In genomic region chr2:71712179-71712818, GRCh38 we compare ENCODE assay signal across 22 cellular contexts.
A peak's percentile ranks its signal among the peaks of the same experiment; 100 is the strongest.
DNase-seq lines count a peak whose midpoint lies in the region; ATAC-seq and TF ChIP-seq lines count a peak whose summit lies in the region.
"Had no signal": no experiment of that assay in that cellular context is flagged by ENCODE, and none has a peak within 500 bp of the region (broad histone marks: within the 10 kb centered on the region; RNA-seq: fewer than 3 reads in every experiment).

No MANE protein-coding gene starts in this region.

- H3K36me3 ChIP-seq in sigmoid colon (no peaks in the 10 kb centered on the region), BE2C (no peaks in the 10 kb centered on the region)

- no peak overlapping the region for H3K27ac ChIP-seq in sigmoid colon
- H3K27ac ChIP-seq: 22Rv1 had no signal

- H3K4me3 Mint-ChIP-seq in chondrocyte (ENCODE audit: unreplicated experiment), result no peak overlapping the region
- H3K4me3 Mint-ChIP-seq in neural crest cell, result no peak overlapping the region
- H3K4me3 Mint-ChIP-seq: CD4-positive, alpha-beta memory T cell; GM23338; H9; HFFc6 had no signal

- no peak for TF ChIP-seq POLR2A in sigmoid colon (IDR thresholded peaks at IDR 0.05)

- H3K27me3 Mint-ChIP-seq in chondrocyte (ENCODE audit: low read depth) (no peaks in the 10 kb centered on the region), neural crest cell (ENCODE audit: low read depth) (no peaks in the 10 kb centered on the region)

- H3K4me1 ChIP-seq in sigmoid colon (peaks cover 0 to 14% (median 12%) of the 10 kb centered on the region in 4 donors), BE2C (no peaks in the 10 kb centered on the region)

- H3K9me3 ChIP-seq in sigmoid colon (no peaks in the 10 kb centered on the region), BE2C (no peaks in the 10 kb centered on the region)
- H3K9me3 ChIP-seq: A549 had no signal

- TF ChIP-seq CTCF in chondrocyte (IDR thresholded peaks at IDR 0.05), result no peak
- no peak for TF ChIP-seq CTCF in neural crest cell (conservative IDR thresholded peaks at IDR 0.05)
- no peak for TF ChIP-seq CTCF in sigmoid colon (IDR thresholded peaks at IDR 0.05)
- TF ChIP-seq CTCF in BE2C (IDR thresholded peaks at IDR 0.05; ENCODE audit: low read depth, low read length), result no peak

- TF ChIP-seq EP300 in sigmoid colon (IDR thresholded peaks at IDR 0.05), result no peak

- H3K27ac Mint-ChIP-seq in chondrocyte (ENCODE audit: unreplicated experiment) (no peak overlapping the region), neural crest cell (ENCODE audit: unreplicated experiment) (peak overlapping the region; percentile 20)
- H3K27ac Mint-ChIP-seq: CD4-positive, alpha-beta memory T cell; GM23338; HFFc6 had no signal

- no peaks in the 10 kb centered on the region for H3K36me3 Mint-ChIP-seq in chondrocyte (ENCODE audit: low read depth)
- H3K36me3 Mint-ChIP-seq in neural crest cell (ENCODE audit: low read depth), result no peaks in the 10 kb centered on the region
- H3K36me3 Mint-ChIP-seq: CD4-positive, alpha-beta memory T cell had no signal

- DNase-seq in activated effector memory CD4-positive, alpha-beta T cell treated with anti-CD3 and anti-CD28 coated beads, Interleukin-2, amount 50 U/mL, for 16 hours, result peak; percentile 31
- DNase-seq in activated effector memory CD4-positive, alpha-beta T cell treated with Interleukin-2 at 50 U/mL for 16 hours, result no peak
- DNase-seq in chondrocyte (ENCODE audit: low spot score), result peak; percentile 24
- DNase-seq in neural crest cell (ENCODE audit: low read depth, low spot score), result no peak
- peak; percentile 53 for DNase-seq in sigmoid colon
- no peak for DNase-seq in BE2C
- DNase-seq: ACHN; AML-193; C1 segment of cervical spinal cord; Calu3; CD4-positive, alpha-beta memory T cell; COR-L47; DMS53; DMS79 treated with DMSO at 0.1 percent for 48 hours; GF-D8; H9; HFFc6 had no signal

- intact Hi-C loops in sigmoid colon (cut with DNase I), result no loop called here

- ATAC-seq in GM21515 (IDR thresholded peaks at IDR 0.05; ENCODE audit: unreplicated experiment) (no peak), GM21717 (IDR thresholded peaks at IDR 0.05; ENCODE audit: unreplicated experiment) (no peak)
- ATAC-seq: GM23338 had no signal

- H3K4me1 Mint-ChIP-seq in chondrocyte (ENCODE audit: low read depth) (peaks cover 13% of the 10 kb centered on the region), neural crest cell (no peaks in the 10 kb centered on the region)
- H3K4me1 Mint-ChIP-seq: CD4-positive, alpha-beta memory T cell; GM23338; H9 had no signal

- H3K9me3 Mint-ChIP-seq in chondrocyte (ENCODE audit: low read depth) (no peaks in the 10 kb centered on the region), neural crest cell (no peaks in the 10 kb centered on the region)
- H3K9me3 Mint-ChIP-seq: GM23338, H9 had no signal

- H3K4me3 ChIP-seq in sigmoid colon (no peak overlapping the region), BE2C (ENCODE audit: low read depth, low read length) (no peak overlapping the region)
- H3K4me3 ChIP-seq: A549, GM23338 had no signal

- WGBS in sigmoid colon, 2 donors, result 72 to 91% methylated on average over 8 of the region's 8 CpGs

- H3K27me3 ChIP-seq in sigmoid colon, result no peaks in the 10 kb centered on the region
- H3K27me3 ChIP-seq in BE2C, result no peaks in the 10 kb centered on the region

Comparison
In these comparisons a context has a peak if more than half of its experiments do, and no peak if none do; other contexts are left out.
1. DNase-seq: peak in activated effector memory CD4-positive, alpha-beta T cell treated with anti-CD3 and anti-CD28 coated beads, Interleukin-2, amount 50 U/mL, for 16 hours (single experiment), chondrocyte (single experiment) and sigmoid colon (single experiment); none in activated effector memory CD4-positive, alpha-beta T cell treated with Interleukin-2 at 50 U/mL for 16 hours (single experiment), neural crest cell (single experiment) and BE2C (single experiment).